19 cellular contexts compared by ENCODE assay signal in genomic region chr15:82660378-82660777, GRCh38. TPM values are rescaled to one million over a fixed set of nuclear protein-coding genes. Genes with fewer than 3 reads are reported as not detected.
DNase-seq lines count a peak whose midpoint lies in the region; ATAC-seq and TF ChIP-seq lines count a peak whose summit lies in the region.
"Had no signal": no experiment of that assay in that cellular context is flagged by ENCODE, and none has a peak within 500 bp of the region (broad histone marks: within the 10 kb centered on the region; RNA-seq: fewer than 3 reads in every experiment).

No MANE protein-coding gene starts in this region.

- H3K27ac Mint-ChIP-seq in glutamatergic neuron (ENCODE audit: unreplicated experiment) = no peak overlapping the region
- H3K27ac Mint-ChIP-seq: B cell; CD4-positive, CD25-positive, alpha-beta regulatory T cell; CD8-positive, alpha-beta T cell; HFFc6 had no signal

- H3K4me1 Mint-ChIP-seq in glutamatergic neuron (ENCODE audit: low read depth, unreplicated experiment) = peaks cover 3% of the 10 kb centered on the region
- H3K4me1 Mint-ChIP-seq: B cell; CD4-positive, CD25-positive, alpha-beta regulatory T cell had no signal

- no peak for TF ChIP-seq CTCF in glutamatergic neuron (IDR thresholded peaks at IDR 0.05; ENCODE audit: partially characterized antibody, unreplicated experiment)

- H3K27ac ChIP-seq in cingulate gyrus (ENCODE audit: low read depth, low read length) = peak overlapping the region; percentile 39
- H3K27ac ChIP-seq: 22Rv1, BLaER1, C4-2B had no signal

- H3K27me3 Mint-ChIP-seq in glutamatergic neuron (ENCODE audit: unreplicated experiment) = peaks cover 13% of the 10 kb centered on the region

- no peak for ATAC-seq in HG03097 (IDR thresholded peaks at IDR 0.05; ENCODE audit: low FRiP score, unreplicated experiment)
- ATAC-seq: CD8-positive, alpha-beta T cell had no signal

- peaks cover 5% of the 10 kb centered on the region for H3K9me3 Mint-ChIP-seq in glutamatergic neuron (ENCODE audit: unreplicated experiment)
- H3K9me3 Mint-ChIP-seq: CD8-positive, alpha-beta T cell had no signal

- peak overlapping the region; percentile 7 for H3K4me3 Mint-ChIP-seq in glutamatergic neuron (ENCODE audit: unreplicated experiment)
- H3K4me3 Mint-ChIP-seq: B cell; CD4-positive, CD25-positive, alpha-beta regulatory T cell; CD8-positive, alpha-beta T cell; HFFc6 had no signal

- H3K36me3 Mint-ChIP-seq in glutamatergic neuron (ENCODE audit: unreplicated experiment) = peaks cover 22% of the 10 kb centered on the region
- H3K36me3 Mint-ChIP-seq: CD4-positive, CD25-positive, alpha-beta regulatory T cell; CD8-positive, alpha-beta T cell had no signal

- DNase-seq in D341Med (ENCODE audit: low spot score) = peak; percentile 14
- DNase-seq in glutamatergic neuron = no peak
- no peak for DNase-seq in NCI-H2081 treated with DMSO at 0.1 percent for 48 hours (lab: John Stamatoyannopoulos, UW)
- no peak for DNase-seq in activated CD4-positive, alpha-beta T cell treated with anti-CD3 and anti-CD28 coated beads, Interleukin-2, amount 50 U/mL, for 48 hours
- DNase-seq: Caco-2; CD4-positive, CD25-positive, alpha-beta regulatory T cell; CD8-positive, alpha-beta T cell; DMS 273 treated with DMSO at 0.1 percent for 48 hours; DMS53; DMS79 treated with DMSO at 0.1 percent for 48 hours; GF-D8; GOT3; HFFc6 had no signal

RNA-seq across cellular contexts. Expression of gene CPEB1, which starts 13.2 kb away (rescaled TPM):
- 15.2 TPM for total RNA-seq in glutamatergic neuron (ENCODE audit: unreplicated experiment)
- total RNA-seq: CD4-positive, CD25-positive, alpha-beta regulatory T cell had no signal

RNA-seq across cellular contexts. Expression of gene AP3B2, which starts 49.3 kb away (rescaled TPM):
- 218 TPM for total RNA-seq in glutamatergic neuron (ENCODE audit: unreplicated experiment)
- total RNA-seq: HFFc6 had no signal
